Comparison of ENCODE assay signal across 1 cellular context in the genomic region with DNA sequence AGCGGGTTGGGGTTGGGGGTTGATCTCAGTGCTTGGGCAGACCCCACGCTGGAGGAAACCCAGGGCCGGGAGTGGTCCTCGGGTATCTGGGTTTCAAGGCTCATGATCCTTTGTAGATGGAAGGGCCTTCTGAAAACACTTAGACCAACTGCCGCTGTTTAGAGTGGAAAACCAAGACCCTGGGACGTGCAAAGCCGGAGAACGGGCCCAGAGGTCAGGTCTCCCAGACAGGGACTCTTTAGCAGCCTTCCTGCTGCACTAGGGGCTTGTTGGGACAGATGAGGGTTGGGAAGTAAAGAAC.
TF ChIP-seq lines count a peak whose summit lies in the region.

No MANE protein-coding gene starts in this region.

TF ChIP-seq in WTC11, 78 proteins besides CTCF, POLR2A, EP300 and RAD21 (continued from another document):
- TF ChIP-seq, protein P1, sequence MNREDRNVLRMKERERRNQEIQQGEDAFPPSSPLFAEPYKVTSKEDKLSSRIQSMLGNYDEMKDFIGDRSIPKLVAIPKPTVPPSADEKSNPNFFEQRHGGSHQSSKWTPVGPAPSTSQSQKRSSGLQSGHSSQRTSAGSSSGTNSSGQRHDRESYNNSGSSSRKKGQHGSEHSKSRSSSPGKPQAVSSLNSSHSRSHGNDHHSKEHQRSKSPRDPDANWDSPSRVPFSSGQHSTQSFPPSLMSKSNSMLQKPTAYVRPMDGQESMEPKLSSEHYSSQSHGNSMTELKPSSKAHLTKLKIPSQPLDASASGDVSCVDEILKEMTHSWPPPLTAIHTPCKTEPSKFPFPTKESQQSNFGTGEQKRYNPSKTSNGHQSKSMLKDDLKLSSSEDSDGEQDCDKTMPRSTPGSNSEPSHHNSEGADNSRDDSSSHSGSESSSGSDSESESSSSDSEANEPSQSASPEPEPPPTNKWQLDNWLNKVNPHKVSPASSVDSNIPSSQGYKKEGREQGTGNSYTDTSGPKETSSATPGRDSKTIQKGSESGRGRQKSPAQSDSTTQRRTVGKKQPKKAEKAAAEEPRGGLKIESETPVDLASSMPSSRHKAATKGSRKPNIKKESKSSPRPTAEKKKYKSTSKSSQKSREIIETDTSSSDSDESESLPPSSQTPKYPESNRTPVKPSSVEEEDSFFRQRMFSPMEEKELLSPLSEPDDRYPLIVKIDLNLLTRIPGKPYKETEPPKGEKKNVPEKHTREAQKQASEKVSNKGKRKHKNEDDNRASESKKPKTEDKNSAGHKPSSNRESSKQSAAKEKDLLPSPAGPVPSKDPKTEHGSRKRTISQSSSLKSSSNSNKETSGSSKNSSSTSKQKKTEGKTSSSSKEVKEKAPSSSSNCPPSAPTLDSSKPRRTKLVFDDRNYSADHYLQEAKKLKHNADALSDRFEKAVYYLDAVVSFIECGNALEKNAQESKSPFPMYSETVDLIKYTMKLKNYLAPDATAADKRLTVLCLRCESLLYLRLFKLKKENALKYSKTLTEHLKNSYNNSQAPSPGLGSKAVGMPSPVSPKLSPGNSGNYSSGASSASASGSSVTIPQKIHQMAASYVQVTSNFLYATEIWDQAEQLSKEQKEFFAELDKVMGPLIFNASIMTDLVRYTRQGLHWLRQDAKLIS (CRISPR knock-in tag; IDR thresholded peaks at IDR 0.05; ENCODE audit: borderline replicate concordance): no peak
- TF ChIP-seq, protein P2, sequence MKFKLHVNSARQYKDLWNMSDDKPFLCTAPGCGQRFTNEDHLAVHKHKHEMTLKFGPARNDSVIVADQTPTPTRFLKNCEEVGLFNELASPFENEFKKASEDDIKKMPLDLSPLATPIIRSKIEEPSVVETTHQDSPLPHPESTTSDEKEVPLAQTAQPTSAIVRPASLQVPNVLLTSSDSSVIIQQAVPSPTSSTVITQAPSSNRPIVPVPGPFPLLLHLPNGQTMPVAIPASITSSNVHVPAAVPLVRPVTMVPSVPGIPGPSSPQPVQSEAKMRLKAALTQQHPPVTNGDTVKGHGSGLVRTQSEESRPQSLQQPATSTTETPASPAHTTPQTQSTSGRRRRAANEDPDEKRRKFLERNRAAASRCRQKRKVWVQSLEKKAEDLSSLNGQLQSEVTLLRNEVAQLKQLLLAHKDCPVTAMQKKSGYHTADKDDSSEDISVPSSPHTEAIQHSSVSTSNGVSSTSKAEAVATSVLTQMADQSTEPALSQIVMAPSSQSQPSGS (CRISPR knock-in tag; IDR thresholded peaks at IDR 0.05; ENCODE audit: borderline replicate concordance, low read depth): no peak
- TF ChIP-seq MYBL2 (CRISPR knock-in tag; IDR thresholded peaks at IDR 0.05): no peak
